13 cellular contexts compared by ENCODE assay signal in the genomic region with DNA sequence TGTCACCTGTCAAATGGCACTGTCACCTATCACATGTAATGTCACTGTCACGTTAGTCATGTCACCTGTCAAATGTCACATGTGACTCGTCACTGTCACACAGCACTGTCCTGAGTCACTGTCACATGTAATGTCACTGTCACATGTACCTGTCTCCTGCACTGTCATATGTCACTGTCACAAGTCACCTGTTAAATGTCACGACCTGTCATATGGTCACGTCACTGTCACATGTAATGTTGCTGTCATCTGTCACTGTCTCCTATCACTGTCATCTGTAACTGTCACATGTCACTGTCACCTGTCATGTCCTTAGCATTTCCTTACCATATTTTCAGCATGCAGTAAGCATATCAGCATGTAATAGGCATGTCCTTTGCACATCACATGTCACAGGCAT. TPM values are rescaled to one million over a fixed set of nuclear protein-coding genes. Genes with fewer than 3 reads are reported as not detected.
DNase-seq lines count a peak whose midpoint lies in the region; ATAC-seq, FAIRE-seq and TF ChIP-seq lines count a peak whose summit lies in the region.
"Had no signal": no experiment of that assay in that cellular context is flagged by ENCODE, and none has a peak within 500 bp of the region (broad histone marks: within the 10 kb centered on the region; RNA-seq: fewer than 3 reads in every experiment).

No MANE protein-coding gene starts in this region.

- TF ChIP-seq POLR2A in H1 (IDR thresholded peaks at IDR 0.05; ENCODE audit: control extremely low read depth in 1 of 2, low read depth in 2 of 2, low read length in 2 of 2): no peak

- H3K27ac ChIP-seq in BLaER1 (no peak overlapping the region), H1 (ENCODE audit: low read depth, low read length) (no peak overlapping the region), upper lobe of right lung (no peak overlapping the region)

- POLR2A ChIA-PET in HEK293T (lab: Yijun Ruan, JAX) (no interaction called here), H1 (lab: Charles Lee; ENCODE audit: partially characterized antibody) (no interaction called here)

- H3K79me1 ChIP-seq in H1 (ENCODE audit: low read depth, low read length): no peaks in the 10 kb centered on the region

- H3K14ac ChIP-seq in H1 (ENCODE audit: insufficient read length): no peak overlapping the region

- no peak for FAIRE-seq in H1 (lab: Jason Lieb, UNC)
- FAIRE-seq: A204.1 had no signal

- H3K9me3 ChIP-seq in BLaER1: peaks cover 4% of the 10 kb centered on the region; the same call in 1 of the 2 replicates
- H3K9me3 ChIP-seq in H1 (ENCODE audit: insufficient read depth in 2 of 2, low read depth in 1 of 2, low read length in 1 of 2): peaks cover 28 to 30% of the 10 kb centered on the region in 2 experiments
- no peaks in the 10 kb centered on the region for H3K9me3 ChIP-seq in upper lobe of right lung

- H3K9ac ChIP-seq in BLaER1 (no peak overlapping the region), H1 (replicated peaks in 1 of 4; ENCODE audit: extremely low read depth in 1 of 4, low read depth in 3 of 4, low read length in 3 of 4) (no peak overlapping the region)

- H4K91ac ChIP-seq in H1 (replicated peaks; ENCODE audit: insufficient read length, low read length): no peak overlapping the region

- H3K36me3 ChIP-seq in BLaER1 (no peaks in the 10 kb centered on the region), H1 (ENCODE audit: control insufficient read depth in 2 of 4, insufficient read depth in 4 of 4, low read length in 3 of 4) (no peaks in the 10 kb centered on the region; a peak in 1 of 8 replicates), upper lobe of right lung (no peaks in the 10 kb centered on the region)

- H3K4me1 ChIP-seq in BLaER1 (peaks cover 43% of the 10 kb centered on the region), H1 (replicated peaks in 1 of 4; ENCODE audit: control insufficient read depth in 3 of 4, insufficient read depth in 4 of 4, low read length in 3 of 4) (no peaks in the 10 kb centered on the region; a peak in 1 of 7 replicates), upper lobe of right lung (peaks cover 6% of the 10 kb centered on the region)

- H3K23me2 ChIP-seq in H1 (ENCODE audit: low read depth, low read length): no peaks in the 10 kb centered on the region

- no peak overlapping the region for H2AFZ ChIP-seq in H1 (ENCODE audit: low read length)
- H2AFZ ChIP-seq: GM23338 had no signal

- H3K56ac ChIP-seq in H1 (replicated peaks; ENCODE audit: insufficient read length, low read depth, low read length): no peak overlapping the region

- H3K4me3 ChIP-seq in BLaER1 (no peak overlapping the region), H1 (ENCODE audit: extremely low read depth in 1 of 4, insufficient read depth in 2 of 4, low read depth in 3 of 4, low read length in 4 of 4) (no peak overlapping the region), upper lobe of right lung (no peak overlapping the region)
- H3K4me3 ChIP-seq: GM23338 had no signal

- no peak overlapping the region for H4K8ac ChIP-seq in H1 (ENCODE audit: extremely low read depth, insufficient read depth, low read length)

- no peak overlapping the region for H3K18ac ChIP-seq in H1 (ENCODE audit: extremely low read depth, low read length)

- no peak overlapping the region for H2BK12ac ChIP-seq in H1 (ENCODE audit: low read depth, low read length)

- no peak for DNase-seq in HEK293T (ENCODE audit: extremely low spot score)
- no peak for DNase-seq in H1 (ENCODE audit: low read depth in 1 of 2, low spot score in 2 of 2)
- peak; percentile 1 for DNase-seq in upper lobe of right lung
- DNase-seq in GDM1 (lab: John Stamatoyannopoulos, UW): no peak
- no peak for DNase-seq in stimulated activated CD4-positive, alpha-beta T cell treated with anti-CD3 and anti-CD28 coated beads, Interleukin-2, amount 100 ng/mL, for 24 hours
- no peak for DNase-seq in iPS-NIHi7 (ENCODE audit: extremely low spot score)
- DNase-seq: CD4-positive, CD25-positive, alpha-beta regulatory T cell; DMS53; H9; HFFc6 had no signal

- 92% methylated on average over 4 of the region's 4 CpGs; no CpG with 5 or more reads in 1 of the 2 experiments for WGBS in H1 (ENCODE audit: extremely low coverage in 1 of 2, insufficient coverage in 1 of 2, insufficient read length in 1 of 2, insufficient replicate concordance in 2 of 2, low coverage in 1 of 2, low lambda C conversion rate in 2 of 2, missing lambda C conversion rate in 1 of 2), 2 experiments

- H4K20me1 ChIP-seq in BLaER1 (no peaks in the 10 kb centered on the region), H1 (replicated peaks in 1 of 2; ENCODE audit: control insufficient read depth in 1 of 2, insufficient read depth in 2 of 2, low read length in 2 of 2) (peaks cover 0 to 2% of the 10 kb centered on the region in 2 experiments)

- no peaks in the 10 kb centered on the region for H3K27me3 ChIP-seq in BLaER1
- H3K27me3 ChIP-seq in H1 (replicated peaks in 1 of 4; ENCODE audit: control insufficient read depth in 3 of 4, extremely low read depth in 1 of 4, insufficient read depth in 3 of 4, low read length in 3 of 4): no peaks in the 10 kb centered on the region
- H3K27me3 ChIP-seq in upper lobe of right lung: no peaks in the 10 kb centered on the region

- H3K4me2 ChIP-seq in BLaER1 (peak overlapping the region; percentile 76; the same call in 1 of the 2 replicates), H1 (ENCODE audit: insufficient read depth in 1 of 2, low read depth in 2 of 2, low read length in 2 of 2) (no peak overlapping the region)
- H3K4me2 ChIP-seq: GM23338 had no signal

- no peak overlapping the region for H2BK120ac ChIP-seq in H1 (replicated peaks; ENCODE audit: low read depth, low read length)

- H2BK15ac ChIP-seq in H1 (ENCODE audit: low read length): no peak overlapping the region

- TF ChIP-seq CTCF in H1 (IDR thresholded peaks at IDR 0.05; ENCODE audit: control extremely low read depth in 1 of 3, insufficient read depth in 1 of 3, low read depth in 1 of 3, low read length in 3 of 3) (no peak), upper lobe of right lung (IDR thresholded peaks at IDR 0.05) (no peak)

- intact Hi-C loops in upper lobe of right lung (cut with DNase I): no loop called here

- H4K5ac ChIP-seq in H1 (ENCODE audit: insufficient read length, low read depth, low read length): no peak overlapping the region

- ATAC-seq in upper lobe of right lung: no peak
- ATAC-seq: GM23338 had no signal

- no peak overlapping the region for H2BK5ac ChIP-seq in H1 (ENCODE audit: low read depth, low read length)

- H3K23ac ChIP-seq in H1 (ENCODE audit: insufficient read length): no peak overlapping the region

- H2BK20ac ChIP-seq in H1 (ENCODE audit: low read length): no peak overlapping the region

- no peak for TF ChIP-seq RAD21 in H1 (IDR thresholded peaks at IDR 0.05 in 1 of 2, conservative IDR thresholded peaks at IDR 0.05 in 1 of 2; ENCODE audit: low read depth in 2 of 2, low read length in 2 of 2)

- H3K79me2 ChIP-seq in H1 (ENCODE audit: control insufficient read depth in 1 of 2, insufficient read depth in 2 of 2, low read length in 2 of 2): peaks cover 0 to 3% of the 10 kb centered on the region in 2 experiments; a peak in 1 of 4 replicates

- H3K4ac ChIP-seq in H1 (replicated peaks; ENCODE audit: insufficient read length, low read depth, low read length): no peak overlapping the region

- H2AK5ac ChIP-seq in H1 (ENCODE audit: low read depth, low read length): no peak overlapping the region

- TF ChIP-seq EP300 in H1 (IDR thresholded peaks at IDR 0.05; ENCODE audit: borderline replicate concordance in 1 of 2, low read depth in 2 of 2, low read length in 2 of 2): no peak

- CTCF ChIA-PET in HEK293T (lab: Yijun Ruan, JAX): no interaction called here
- CTCF ChIA-PET in H1 (lab: Charles Lee; ENCODE audit: partially characterized antibody): no interaction called here

TF ChIP-seq in HEK293T, 16 proteins besides CTCF, POLR2A, EP300 and RAD21:
- TF ChIP-seq TARDBP (IDR thresholded peaks at IDR 0.05): no peak
- TF ChIP-seq, protein P1, sequence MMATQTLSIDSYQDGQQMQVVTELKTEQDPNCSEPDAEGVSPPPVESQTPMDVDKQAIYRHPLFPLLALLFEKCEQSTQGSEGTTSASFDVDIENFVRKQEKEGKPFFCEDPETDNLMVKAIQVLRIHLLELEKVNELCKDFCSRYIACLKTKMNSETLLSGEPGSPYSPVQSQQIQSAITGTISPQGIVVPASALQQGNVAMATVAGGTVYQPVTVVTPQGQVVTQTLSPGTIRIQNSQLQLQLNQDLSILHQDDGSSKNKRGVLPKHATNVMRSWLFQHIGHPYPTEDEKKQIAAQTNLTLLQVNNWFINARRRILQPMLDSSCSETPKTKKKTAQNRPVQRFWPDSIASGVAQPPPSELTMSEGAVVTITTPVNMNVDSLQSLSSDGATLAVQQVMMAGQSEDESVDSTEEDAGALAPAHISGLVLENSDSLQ (IDR thresholded peaks at IDR 0.05): peak; percentile 81

TF ChIP-seq in H1, 55 proteins besides CTCF, POLR2A, EP300 and RAD21:
- TF ChIP-seq, protein P2, sequence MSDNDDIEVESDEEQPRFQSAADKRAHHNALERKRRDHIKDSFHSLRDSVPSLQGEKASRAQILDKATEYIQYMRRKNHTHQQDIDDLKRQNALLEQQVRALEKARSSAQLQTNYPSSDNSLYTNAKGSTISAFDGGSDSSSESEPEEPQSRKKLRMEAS (IDR thresholded peaks at IDR 0.05): no peak
- TF ChIP-seq ASH2L (IDR thresholded peaks at IDR 0.05; ENCODE audit: low read length) (no peak), SIN3A (conservative IDR thresholded peaks at IDR 0.05 in 1 of 2, IDR thresholded peaks at IDR 0.05 in 1 of 2; ENCODE audit: low read depth in 1 of 2, low read length in 2 of 2) (peak; percentile 79 to 94; a peak in 3 of 4 replicates), SUZ12 (IDR thresholded peaks at IDR 0.05; ENCODE audit: low read length) (no peak), GABPA (IDR thresholded peaks at IDR 0.05; ENCODE audit: borderline replicate concordance, insufficient read depth, low read length) (no peak)

RNA-seq across cellular contexts. Expression of a gene that starts 27.1 kb away (rescaled TPM):
- 9.8 and 12.0 TPM in 2 replicates for total RNA-seq in H1 (2021; fragmentation: NEBNext Ultra II Directional; extraction: Animal tissue kit (Norgen Biotek cat#: 25700))
- 17.7 and 20.1 TPM in 2 replicates for polyA plus RNA-seq in H1 (2011; rRNA removed)
- 18.1 TPM for polyA plus RNA-seq in H1 (2011; cell fraction: cytosol; rRNA removed)
- 16.5 TPM for polyA plus RNA-seq in H1 (2011; cell fraction: nucleus; rRNA removed)
- polyA plus RNA-seq in H1 (2012, experiment 1 of 2): 8.0 to 18.0 TPM (median 13.8 TPM) in 4 replicates
- polyA plus RNA-seq in H1 (2012, experiment 2 of 2): 11.0 TPM
- polyA plus RNA-seq in H1 (2013, experiment 1 of 2): 7.5 TPM
- 8.1 TPM for polyA plus RNA-seq in H1 (2013, experiment 2 of 2)
- polyA minus RNA-seq in H1 (2011; rRNA and poly(A)+ RNA removed): 5.4 and 5.5 TPM in 2 replicates
- polyA minus RNA-seq in H1 (2011; cell fraction: cytosol; rRNA and poly(A)+ RNA removed): 1.8 TPM
- 7.9 TPM for polyA minus RNA-seq in H1 (2011; cell fraction: nucleus; rRNA and poly(A)+ RNA removed)
- total RNA-seq in upper lobe of right lung: 10.3 TPM
- total RNA-seq: HFFc6 had no signal
